Comparison of ENCODE assay signal across 14 cellular contexts in the genomic region with DNA sequence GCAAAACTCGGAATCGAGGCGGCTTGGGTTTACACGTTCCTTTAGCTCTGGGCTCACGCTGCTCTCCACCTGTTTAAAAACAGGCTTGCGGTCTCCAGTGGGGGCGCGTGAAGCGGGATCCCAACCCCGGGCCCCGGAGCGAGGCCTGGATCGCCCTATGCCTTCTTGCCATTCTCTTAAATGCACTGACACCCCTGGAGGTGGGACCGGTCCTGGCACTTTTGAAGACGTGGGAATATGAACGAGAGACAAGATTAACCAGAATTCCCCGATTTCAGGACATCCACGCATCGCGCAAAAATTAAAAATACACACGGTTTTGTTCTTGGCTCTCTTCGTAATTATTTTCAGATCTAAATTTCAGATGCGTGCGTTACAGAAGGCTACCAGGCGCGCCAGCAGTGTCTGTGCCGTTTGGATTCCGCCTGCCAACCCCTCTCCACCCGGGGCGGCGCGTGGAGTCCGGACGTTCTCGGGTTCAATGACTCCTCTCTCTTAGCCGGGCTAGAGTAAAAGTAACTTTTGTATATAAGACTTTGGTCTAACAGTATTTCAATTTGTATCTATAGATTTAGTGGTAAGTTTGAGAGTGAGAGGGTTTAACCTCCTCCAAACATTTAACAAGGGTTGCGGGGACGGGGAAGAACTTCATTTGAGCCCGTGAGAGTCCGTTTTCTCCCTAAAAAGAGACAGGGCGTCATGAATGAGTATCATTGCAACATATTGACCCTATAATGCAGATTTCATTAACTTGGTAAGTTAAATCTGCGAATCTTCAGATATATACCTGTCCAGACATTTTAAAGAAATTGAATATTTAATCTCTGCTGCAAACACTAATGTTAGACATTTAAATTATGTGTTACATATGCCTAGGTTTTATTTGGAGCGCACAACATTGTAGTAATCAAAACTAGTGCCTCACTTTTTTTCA. TPM values are rescaled to one million over a fixed set of nuclear protein-coding genes. Genes with fewer than 3 reads are reported as not detected.
DNase-seq lines count a peak whose midpoint lies in the region; TF ChIP-seq lines count a peak whose summit lies in the region.
"Had no signal": no experiment of that assay in that cellular context is flagged by ENCODE, and none has a peak within 500 bp of the region (broad histone marks: within the 10 kb centered on the region; RNA-seq: fewer than 3 reads in every experiment).

No MANE protein-coding gene starts in this region.

- H3K4me1 ChIP-seq in HUES6 (ENCODE audit: control insufficient read depth, insufficient read depth, low read length) (peaks cover 24% of the 10 kb centered on the region), stomach (peaks cover 14 to 28% (median 20%) of the 10 kb centered on the region in 4 donors)

- peak overlapping the region; percentile 47 for H3K4me3 Mint-ChIP-seq in chondrocyte (ENCODE audit: unreplicated experiment)
- H3K4me3 Mint-ChIP-seq in nephron, result peak overlapping the region; percentile 73 to 83 (median 79)

- H3K27ac ChIP-seq in HUES6 (ENCODE audit: low read depth, low read length), result no peak overlapping the region
- H3K27ac ChIP-seq in stomach, result no peak overlapping the region
- H3K27ac ChIP-seq: tibial artery had no signal

- intact Hi-C loops in stomach (cut with DNase I; ENCODE audit: low total_unique reads), result loop anchor here (10.0 kb wide), 1 partner anchor 230 kb away; no protein-coding TSS in a partner anchor

- H3K4me1 Mint-ChIP-seq in chondrocyte (ENCODE audit: low read depth) (peaks cover 41% of the 10 kb centered on the region), nephron (peaks cover 14% of the 10 kb centered on the region)

- no peak for TF ChIP-seq POLR2A in stomach (IDR thresholded peaks at IDR 0.05)

- H3K36me3 Mint-ChIP-seq in chondrocyte (ENCODE audit: low read depth) (peaks cover 10% of the 10 kb centered on the region), nephron (ENCODE audit: low read depth) (peaks cover 10% of the 10 kb centered on the region)

- H3K36me3 ChIP-seq in HUES6 (ENCODE audit: control insufficient read depth, insufficient read depth, low read length) (no peaks in the 10 kb centered on the region), stomach (no peaks in the 10 kb centered on the region)
- H3K36me3 ChIP-seq: tibial artery had no signal

- TF ChIP-seq CTCF in chondrocyte (IDR thresholded peaks at IDR 0.05) (no peak), nephron (IDR thresholded peaks at IDR 0.05; ENCODE audit: unreplicated experiment in 3 of 3) (no peak), stomach (IDR thresholded peaks at IDR 0.05) (no peak)

- H3K9me3 ChIP-seq in HUES6 (ENCODE audit: control insufficient read depth, insufficient read depth, low read depth, low read length) (no peaks in the 10 kb centered on the region), stomach (peaks cover 0 to 6% (median 0%) of the 10 kb centered on the region in 4 donors)
- H3K9me3 ChIP-seq: tibial artery had no signal

- DNase-seq in ELF-1 (ENCODE audit: low read depth, low spot score) (peak; percentile 63), chondrocyte (ENCODE audit: low spot score) (no peak), G401 (ENCODE audit: low spot score) (no peak), NCI-H1930 (lab: John Stamatoyannopoulos, UW) (no peak), 8988T (no peak), stomach (no peak)
- DNase-seq: anterior cingulate cortex, DMS 273 treated with DMSO at 0.1 percent for 48 hours, Kasumi-1, NCI-H2171 treated with DMSO at 0.1 percent for 48 hours, OCI-M1, tibial artery had no signal

- H3K9me3 Mint-ChIP-seq in chondrocyte (ENCODE audit: low read depth) (no peaks in the 10 kb centered on the region), nephron (peaks cover 3% of the 10 kb centered on the region)

- H3K27ac Mint-ChIP-seq in chondrocyte (ENCODE audit: unreplicated experiment), result no peak overlapping the region
- H3K27ac Mint-ChIP-seq in nephron, result peak overlapping the region; percentile 50 to 88 (median 56)

- no peak for TF ChIP-seq EP300 in stomach (IDR thresholded peaks at IDR 0.05)

- in situ Hi-C loops in G401 (cut with HindIII; ENCODE audit: low sequenced_read_pairs), result no loop called here

- H3K9ac ChIP-seq in HUES6 (ENCODE audit: low read length), result peak overlapping the region; percentile 52

- H3K27me3 ChIP-seq in HUES6 (ENCODE audit: control insufficient read depth, insufficient read depth, low read length), result peaks cover 93% of the 10 kb centered on the region
- H3K27me3 ChIP-seq in stomach, result peaks cover 60 to 98% (median 92%) of the 10 kb centered on the region in 3 donors

- H3K4me3 ChIP-seq in HUES6 (ENCODE audit: low read depth, low read length) (peak overlapping the region; percentile 55), stomach (no peak overlapping the region)
- H3K4me3 ChIP-seq: tibial artery had no signal

- 15 to 21% (median 18%) methylated on average over 41 to 43 of the region's 43 CpGs for WGBS in stomach, 5 donors

- H3K27me3 Mint-ChIP-seq in chondrocyte (ENCODE audit: low read depth) (peaks cover 13% of the 10 kb centered on the region), nephron (ENCODE audit: low read depth) (peaks cover 96% of the 10 kb centered on the region)

RNA-seq across cellular contexts. Expression of a gene that starts 3.8 kb away (rescaled TPM):
- total RNA-seq in chondrocyte (28.1 to 78.9 TPM (median 28.6 TPM) in 3 replicates), stomach (under 1 TPM in 1 of 5 donors, not detected in 4; 0.18 TPM)
- 11.3 and 11.8 TPM in 2 replicates for total RNA-seq in G401 (2014; rRNA removed; shearing (Covaris generic))
- under 1 TPM in 2 of 3 donors, not detected in 1; 0.19 to 0.28 TPM for polyA plus RNA-seq in stomach

RNA-seq across cellular contexts. Expression of a gene that starts 53.5 kb away (rescaled TPM):
- total RNA-seq in chondrocyte (378 to 404 TPM (median 384 TPM) in 3 replicates), stomach (100 to 1,000 TPM; 154 to 498 (median 339) TPM)
- total RNA-seq in G401 (2014; rRNA removed; shearing (Covaris generic)), result 310 and 326 TPM in 2 replicates
- polyA plus RNA-seq in stomach, result 1,000 to 10,000 TPM in 1 of 3 donors, 100 to 1,000 TPM in 2; 692 to 1,046 (median 765) TPM

Comparison
In these comparisons a context has a peak if more than half of its experiments do, and no peak if none do; other contexts are left out.
1. RNA of a gene that starts 3.8 kb away (total RNA-seq): 28.1 to 78.9 TPM in chondrocyte and 11.3 to 11.8 TPM in G401; 0.18 TPM in stomach; every median in the first group is over 10 times any median in the second.